In the genomic region with DNA sequence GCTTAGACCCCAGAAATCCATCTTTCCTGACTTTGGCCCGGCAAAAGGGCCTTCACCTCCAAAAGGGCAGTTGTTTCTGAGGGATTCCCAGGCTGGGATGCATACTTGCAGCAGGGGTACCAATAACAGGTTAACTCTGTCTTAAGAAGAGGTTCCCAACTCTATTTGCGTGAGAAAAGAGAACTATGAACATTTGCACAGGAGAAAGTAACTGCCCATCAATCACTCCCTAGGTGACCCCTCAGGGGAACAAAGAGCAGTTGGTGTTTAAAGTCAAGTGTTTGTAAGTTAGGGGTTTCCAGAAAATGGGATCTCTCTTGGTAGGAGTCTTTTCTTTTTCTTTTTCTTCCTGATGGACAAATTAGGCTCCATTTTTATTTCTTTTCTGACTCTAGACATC, we compare ENCODE assay signal across 30 cellular contexts.
"Had no signal": no experiment of that assay in that cellular context is flagged by ENCODE, and none has a peak within 500 bp of the region (broad histone marks: within the 10 kb centered on the region; RNA-seq: fewer than 3 reads in every experiment).

No MANE protein-coding gene starts in this region.

- H3K36me3 ChIP-seq: adrenal gland, ascending aorta, breast epithelium, cardiac muscle cell, WERI-Rb-1 had no signal

- H3K4me3 ChIP-seq: adrenal gland, ascending aorta, breast epithelium, cardiac muscle cell, coronary artery, dorsolateral prefrontal cortex had no signal

- H3K27ac ChIP-seq: adrenal gland, ascending aorta, breast epithelium, cardiac muscle cell, coronary artery, dorsolateral prefrontal cortex, WERI-Rb-1 had no signal

- DNase-seq: activated CD4-positive, alpha-beta memory T cell treated with anti-CD3 and anti-CD28 coated beads for 36 hours; activated CD4-positive, alpha-beta T cell treated with anti-CD3 and anti-CD28 coated beads for 36 hours; activated CD4-positive, alpha-beta T cell treated with anti-CD3 and anti-CD28 coated beads, Interleukin-2, amount 10 ng/mL, durations not matched to agents 24 days and 14 days; activated CD4-positive, CD25-positive, alpha-beta regulatory T cell; activated CD4-positive, CD25-positive, alpha-beta regulatory T cell treated with anti-CD3 and anti-CD28 coated beads, Interleukin-2, amount 50 U/mL, for 72 hours; activated CD8-positive, alpha-beta memory T cell treated with anti-CD3 and anti-CD28 coated beads, Interleukin-2, amount 10 ng/mL, durations not matched to agents 7 days and 5 days; activated CD8-positive, alpha-beta memory T cell treated with anti-CD3 and anti-CD28 coated beads, Interleukin-2, amount 50 U/mL, for 4 hours; activated CD8-positive, alpha-beta T cell treated with anti-CD3 and anti-CD28 coated beads, Interleukin-2, amount 10 ng/mL, durations not matched to agents 7 days and 5 days; activated effector memory CD4-positive, alpha-beta T cell treated with anti-CD3 and anti-CD28 coated beads, Interleukin-2, amount 50 U/mL, for 16 hours; activated naive CD4-positive, alpha-beta T cell treated with anti-CD3 and anti-CD28 coated beads for 36 hours; activated naive CD8-positive, alpha-beta T cell treated with anti-CD3 and anti-CD28 coated beads for 36 hours; activated naive CD8-positive, alpha-beta T cell treated with anti-CD3 and anti-CD28 coated beads, Interleukin-2, amount 50 U/mL, for 24 hours; activated T-cell treated with anti-CD3 and anti-CD28 coated beads, Interleukin-2, amount 50 U/mL, for 1 hour; activated T-cell treated with anti-CD3 and anti-CD28 coated beads, Interleukin-2, amount 50 U/mL, for 48 hours; adrenal gland; amygdala; central memory CD4-positive, alpha-beta T cell; dorsolateral prefrontal cortex; effector memory CD4-positive, alpha-beta T cell; endodermal cell; foreskin fibroblast; T-helper 17 cell; T1000; WERI-Rb-1 had no signal

- ATAC-seq: activated CD4-positive, alpha-beta T cell treated with anti-CD3 and anti-CD28 coated beads for 36 hours; activated CD8-positive, alpha-beta memory T cell treated with anti-CD3 and anti-CD28 coated beads, Interleukin-2, amount 10 ng/mL, durations not matched to agents 7 days and 5 days; activated CD8-positive, alpha-beta T cell treated with anti-CD3 and anti-CD28 coated beads, Interleukin-2, amount 10 ng/mL, durations not matched to agents 7 days and 5 days; activated naive CD8-positive, alpha-beta T cell treated with anti-CD3 and anti-CD28 coated beads, Interleukin-2, amount 50 U/mL, for 24 hours; esophagus mucosa; T-helper 17 cell had no signal

- FAIRE-seq: frontal cortex had no signal

- H3K9me3 ChIP-seq: adrenal gland, ascending aorta had no signal

- H3K4me1 ChIP-seq: adrenal gland, ascending aorta, breast epithelium had no signal

- H3K27me3 ChIP-seq: adrenal gland, ascending aorta, breast epithelium, dorsolateral prefrontal cortex had no signal
